In the genomic region with DNA sequence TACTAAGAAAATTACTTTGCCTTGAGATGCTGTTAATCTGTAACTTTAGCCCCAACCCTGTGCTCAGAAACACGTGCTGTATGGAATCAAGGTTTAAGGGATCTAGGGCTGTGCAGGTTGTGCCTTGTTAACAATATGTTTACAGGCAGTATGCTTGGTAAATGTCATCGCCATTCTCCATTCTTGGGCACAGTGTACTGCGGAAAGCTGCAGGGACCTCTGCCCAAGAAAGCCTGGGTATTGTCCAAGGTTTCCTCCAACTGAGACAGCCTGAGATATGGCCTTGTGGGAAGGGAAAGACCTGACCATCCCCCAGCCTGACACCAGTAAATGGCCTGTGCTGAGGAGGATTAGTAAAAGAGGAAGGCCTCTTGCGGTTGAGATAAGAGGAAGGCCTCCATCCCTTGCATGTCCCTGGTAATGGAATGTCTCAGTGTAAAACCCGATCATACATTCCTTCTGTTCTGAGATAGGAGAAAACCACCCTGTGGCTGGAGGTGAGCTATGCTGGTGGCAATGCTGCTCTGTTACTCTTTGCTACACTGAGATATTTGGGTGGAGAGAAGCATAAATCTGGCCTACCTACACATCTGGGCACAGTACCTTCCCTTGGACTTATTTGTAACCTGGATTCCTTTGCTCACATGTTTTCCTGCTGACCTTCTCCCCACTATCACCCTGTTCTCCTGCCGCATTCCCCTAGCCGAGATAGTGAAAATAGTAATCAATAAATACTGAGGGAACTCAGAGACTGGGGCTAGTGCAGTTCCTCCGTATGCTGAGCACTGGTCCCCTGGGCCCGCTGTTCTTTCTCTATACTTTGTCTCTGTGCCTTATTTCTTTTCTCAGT, we compare ENCODE assay signal across 12 cellular contexts. TPM values are rescaled to one million over a fixed set of nuclear protein-coding genes. Genes with fewer than 3 reads are reported as not detected.
DNase-seq lines count a peak whose midpoint lies in the region; ATAC-seq and TF ChIP-seq lines count a peak whose summit lies in the region.
"Not testable (repeated sequence)": the region's sequence is repeated elsewhere in the genome, so short reads cannot be mapped to it uniquely, and the experiment has no call there.
"Had no signal": no experiment of that assay in that cellular context is flagged by ENCODE, and none has a peak within 500 bp of the region (broad histone marks: within the 10 kb centered on the region; RNA-seq: fewer than 3 reads in every experiment).

No MANE protein-coding gene starts in this region.

- not testable (repeated sequence) for H3K9me3 ChIP-seq in BLaER1 treated with 17β-estradiol and CSF1 and Interleukin-3, amounts not matched to agents 10 nM and 100 nM (replicated peaks in 1 of 11); endodermal cell (ENCODE audit: control insufficient read depth, low read length); stomach smooth muscle (ENCODE audit: control insufficient read depth in 2 of 2, low read length in 2 of 2)

- H3K36me3 ChIP-seq in BLaER1 treated with 17β-estradiol and CSF1 and Interleukin-3, amounts not matched to agents 10 nM and 100 nM = peaks cover 0 to 14% (median 12%) of the 10 kb centered on the region in 11 experiments; a peak in 13 of 22 replicates
- H3K36me3 ChIP-seq in endodermal cell (ENCODE audit: control insufficient read depth, insufficient read depth, low read length); stomach smooth muscle (ENCODE audit: control insufficient read depth in 2 of 2, insufficient read depth in 2 of 2, low read length in 2 of 2): not testable (repeated sequence)

- H3K9ac ChIP-seq in BLaER1 treated with 17β-estradiol and CSF1 and Interleukin-3, amounts not matched to agents 10 nM and 100 nM = peak overlapping the region in 3 of 11 experiments; percentile 25 to 52 (median 41); a peak in 7 of 22 replicates
- H3K9ac ChIP-seq in endodermal cell (ENCODE audit: extremely low read depth, low read length, poor library complexity, severe bottlenecking) = not testable (repeated sequence)
- peak overlapping the region in 1 of 2 donors; percentile 42 for H3K9ac ChIP-seq in stomach smooth muscle (ENCODE audit: low read length in 2 of 2)

- peak overlapping the region in 1 of 10 experiments; percentile 35; a peak in 1 of 20 replicates for H3K4me3 ChIP-seq in BLaER1 treated with 17β-estradiol and CSF1 and Interleukin-3, amounts not matched to agents 10 nM and 100 nM
- not testable (repeated sequence) for H3K4me3 ChIP-seq in endodermal cell (ENCODE audit: low read length); stomach smooth muscle (ENCODE audit: low read length in 2 of 2)

- H4K20me1 ChIP-seq in BLaER1 treated with 17β-estradiol and CSF1 and Interleukin-3, amounts not matched to agents 10 nM and 100 nM = not testable (repeated sequence)

- peaks cover 13% of the 10 kb centered on the region for H3K27me3 Mint-ChIP-seq in endodermal cell (ENCODE audit: insufficient read depth)
- not testable (repeated sequence) for H3K27me3 Mint-ChIP-seq in nephron (ENCODE audit: low read depth)

- not testable (repeated sequence) for TF ChIP-seq CTCF in endodermal cell (conservative IDR thresholded peaks at IDR 0.05); nephron (IDR thresholded peaks at IDR 0.05; ENCODE audit: unreplicated experiment in 3 of 3)

- ATAC-seq in left lobe of liver = peak; percentile 4

- H3K27me3 ChIP-seq in BLaER1 treated with 17β-estradiol and CSF1 and Interleukin-3, amounts not matched to agents 10 nM and 100 nM; endodermal cell (ENCODE audit: control insufficient read depth, insufficient read depth, low read length, poor library complexity, severe bottlenecking); stomach smooth muscle (ENCODE audit: control insufficient read depth in 1 of 2, insufficient read depth in 2 of 2, low read length in 2 of 2): not testable (repeated sequence)

- WGBS in endodermal cell (ENCODE audit: insufficient coverage in 1 of 2, insufficient read length in 1 of 2), 2 experiments = 72 to 80% methylated on average over 7 to 9 of the region's 9 CpGs

- H3K9me3 Mint-ChIP-seq in endodermal cell, nephron: not testable (repeated sequence)

- peak; percentile 60 for DNase-seq in HS-27A (ENCODE audit: low read depth)
- DNase-seq in OCI-M2 (lab: John Stamatoyannopoulos, UW; ENCODE audit: unreplicated experiment) = peak; percentile 83
- peak; percentile 8 for DNase-seq in activated T-cell treated with anti-CD3 and anti-CD28 coated beads, Interleukin-2, amount 50 U/mL, for 1 hour
- DNase-seq in endodermal cell = peak; percentile 78
- DNase-seq in left lobe of liver (ENCODE audit: low spot score) = peak; percentile 57

- peaks cover 31 to 56% (median 36%) of the 10 kb centered on the region in 10 experiments for H3K4me1 ChIP-seq in BLaER1 treated with 17β-estradiol and CSF1 and Interleukin-3, amounts not matched to agents 10 nM and 100 nM
- not testable (repeated sequence) for H3K4me1 ChIP-seq in endodermal cell (ENCODE audit: control insufficient read depth, insufficient read depth, low read length)
- peaks cover 27% of the 10 kb centered on the region for H3K4me1 ChIP-seq in stomach smooth muscle (ENCODE audit: control insufficient read depth, insufficient read depth, low read length)

- peak overlapping the region; percentile 57 to 94 (median 80) for H3K4me2 ChIP-seq in BLaER1 treated with 17β-estradiol and CSF1 and Interleukin-3, amounts not matched to agents 10 nM and 100 nM

- H3K4me3 Mint-ChIP-seq in endodermal cell = peak overlapping the region; percentile 4
- not testable (repeated sequence) for H3K4me3 Mint-ChIP-seq in nephron

- not testable (repeated sequence) for H3K36me3 Mint-ChIP-seq in endodermal cell (ENCODE audit: low read depth)
- H3K36me3 Mint-ChIP-seq in nephron (ENCODE audit: low read depth) = peaks cover 11% of the 10 kb centered on the region

- H3K27ac ChIP-seq in BLaER1 treated with 17β-estradiol and CSF1 and Interleukin-3, amounts not matched to agents 10 nM and 100 nM = peak overlapping the region in 8 of 11 experiments; percentile 1 to 69 (median 44); a peak in 14 of 22 replicates
- H3K27ac ChIP-seq in endodermal cell (ENCODE audit: low read depth, low read length) = not testable (repeated sequence)
- H3K27ac ChIP-seq in stomach smooth muscle (ENCODE audit: low read length) = peak overlapping the region; percentile 41

- H3K27ac Mint-ChIP-seq in endodermal cell = peak overlapping the region; percentile 90
- peak overlapping the region; percentile 75 to 86 (median 80) for H3K27ac Mint-ChIP-seq in nephron

- peaks cover 24% of the 10 kb centered on the region for H3K4me1 Mint-ChIP-seq in endodermal cell
- peaks cover 24% of the 10 kb centered on the region for H3K4me1 Mint-ChIP-seq in nephron

RNA-seq across cellular contexts. Expression of a gene that starts 23.9 kb away (rescaled TPM):
- total RNA-seq in endodermal cell (10 to 100 TPM; 87.4 to 99.8 TPM), left lobe of liver (42.2 TPM)
- 58.5 TPM for polyA plus RNA-seq in endodermal cell (2013, experiment 1 of 2)
- 55.2 TPM for polyA plus RNA-seq in endodermal cell (2013, experiment 2 of 2)

RNA-seq across cellular contexts. Expression of a gene that starts 27.3 kb away (rescaled TPM):
- total RNA-seq in endodermal cell (not detected), left lobe of liver (2,152 TPM)
- polyA plus RNA-seq in endodermal cell (2013, experiment 1 of 2) = not detected
- not detected for polyA plus RNA-seq in endodermal cell (2013, experiment 2 of 2)
- total RNA-seq: cerebellum, myocyte, SJCRH30 had no signal
- polyA plus RNA-seq: keratinocyte had no signal

RNA-seq across cellular contexts. Expression of a gene that starts 44.9 kb away (rescaled TPM):
- total RNA-seq in endodermal cell (10 to 100 TPM; 29.2 to 34.1 TPM), left lobe of liver (9.0 TPM)
- 30.7 TPM for polyA plus RNA-seq in endodermal cell (2013, experiment 1 of 2)
- 28.4 TPM for polyA plus RNA-seq in endodermal cell (2013, experiment 2 of 2)

RNA-seq across cellular contexts. Expression of a gene that starts 47.6 kb away (rescaled TPM):
- not detected for total RNA-seq in endodermal cell
- 3.2 TPM for polyA plus RNA-seq in endodermal cell (2013, experiment 1 of 2)
- polyA plus RNA-seq in endodermal cell (2013, experiment 2 of 2) = 5.2 TPM
- total RNA-seq in left lobe of liver = 0.43 TPM
- total RNA-seq: myocyte, SJCRH30 had no signal

RNA-seq across cellular contexts. Expression of a gene that starts 59.1 kb away (rescaled TPM):
- not detected for total RNA-seq in endodermal cell
- not detected for polyA plus RNA-seq in endodermal cell (2013, experiment 1 of 2)
- polyA plus RNA-seq in endodermal cell (2013, experiment 2 of 2) = not detected
- 485 TPM for total RNA-seq in left lobe of liver
- total RNA-seq: cerebellum, myocyte, SJCRH30 had no signal
- polyA plus RNA-seq: keratinocyte had no signal

Comparison
In these comparisons a context has a peak if more than half of its experiments do, and no peak if none do; other contexts are left out.
1. DNase-seq: peak in every context shown above with its lines; median percentile 83 in OCI-M2; 78 in endodermal cell; 60 in HS-27A; 57 in left lobe of liver; 8 in activated T-cell treated with anti-CD3 and anti-CD28 coated beads, Interleukin-2, amount 50 U/mL, for 1 hour.
2. RNA of a gene that starts 27.3 kb away (total RNA-seq): 2,152 TPM in left lobe of liver (single experiment); not detected in endodermal cell; every median in the first group is over 1,000 times any median in the second.